ENCODE assay signal across 11 cellular contexts in the genomic region with DNA sequence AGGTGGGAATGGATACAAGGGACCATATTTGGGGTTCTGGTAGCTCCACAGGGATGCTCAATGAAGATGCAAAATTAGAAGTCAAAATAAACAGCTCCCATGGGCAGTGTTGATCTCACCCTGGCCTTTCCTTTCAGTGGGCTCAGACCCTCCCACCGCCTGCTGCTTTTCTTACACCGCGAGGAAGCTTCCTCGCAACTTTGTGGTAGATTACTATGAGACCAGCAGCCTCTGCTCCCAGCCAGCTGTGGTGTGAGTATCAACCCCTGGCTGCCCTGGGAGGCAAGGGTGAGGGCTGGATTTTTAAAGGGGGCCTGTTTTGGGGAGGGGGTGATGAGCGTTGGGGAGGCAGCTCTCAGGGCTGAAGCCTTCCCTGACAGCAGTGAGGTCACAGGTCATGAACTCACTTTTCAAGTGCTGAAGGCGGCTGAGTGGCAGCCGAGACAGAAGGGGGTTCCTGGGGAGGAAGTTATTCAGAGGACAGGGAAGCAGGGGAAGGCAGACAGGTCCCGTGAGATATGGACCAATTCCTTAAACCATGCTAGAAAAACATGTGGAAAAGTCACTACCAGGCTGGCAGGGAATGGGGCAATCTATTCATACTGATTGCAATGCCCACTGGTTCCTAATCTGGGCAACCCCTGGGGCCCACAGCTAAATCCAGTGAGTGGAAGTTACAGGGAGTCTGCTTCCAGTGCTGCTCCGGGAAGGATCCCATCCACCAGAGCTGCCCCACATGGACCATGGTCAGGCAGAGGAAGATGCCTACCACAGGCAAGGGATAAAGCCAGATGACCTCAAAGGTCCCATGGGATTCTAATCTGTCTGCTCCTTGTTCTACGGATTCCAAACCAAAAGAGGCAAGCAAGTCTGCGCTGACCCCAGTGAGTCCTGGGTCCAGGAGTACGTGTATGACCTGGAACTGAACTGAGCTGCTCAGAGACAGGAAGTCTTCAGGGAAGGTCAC. TPM values are rescaled to one million over a fixed set of nuclear protein-coding genes. Genes with fewer than 3 reads are reported as not detected.
DNase-seq lines count a peak whose midpoint lies in the region; ATAC-seq and TF ChIP-seq lines count a peak whose summit lies in the region.
"Not testable (repeated sequence)": the region's sequence is repeated elsewhere in the genome, so short reads cannot be mapped to it uniquely, and the experiment has no call there.
"Had no signal": no experiment of that assay in that cellular context is flagged by ENCODE, and none has a peak within 500 bp of the region (broad histone marks: within the 10 kb centered on the region; RNA-seq: fewer than 3 reads in every experiment).

No MANE protein-coding gene starts in this region.

- intact Hi-C loops in dendritic cell treated with granulocyte-macrophage colony-stimulating factor and Interleukin-4, amounts not matched to agents 40 ng/mL and 50 ng/mL, for 4 days (cut with micrococcal nuclease): loop anchor here (5.0 kb wide), 1 partner anchor 275 kb away; a partner anchor contains a TSS
- intact Hi-C loops in right lobe of liver (cut with DNase I): not testable (repeated sequence)

- not testable (repeated sequence) for H3K79me2 ChIP-seq in GM23338 (replicated peaks; ENCODE audit: insufficient read depth); neural progenitor cell (ENCODE audit: low read depth)

- not testable (repeated sequence) for H3K4me2 ChIP-seq in GM23338, neural progenitor cell

- H3K4me3 ChIP-seq in GM23338, right lobe of liver, neural progenitor cell: not testable (repeated sequence)

- not testable (repeated sequence) for H3K27me3 Mint-ChIP-seq in GM23338 (ENCODE audit: insufficient read depth, low read depth, poor library complexity); activated CD8-positive, alpha-beta memory T cell treated with anti-CD3 and anti-CD28 coated beads, Interleukin-2, amount 10 ng/mL, durations not matched to agents 7 days and 5 days; dendritic cell treated with granulocyte-macrophage colony-stimulating factor and Interleukin-4, amounts not matched to agents 40 ng/mL and 50 ng/mL, for 4 days; neural progenitor cell (ENCODE audit: insufficient read depth, low read depth)
- peaks cover 50% of the 10 kb centered on the region for H3K27me3 Mint-ChIP-seq in type B pancreatic cell

- ATAC-seq in GM23338 (peak; percentile 33; the same call in 2 of the 3 replicates), right lobe of liver (peak; percentile 15 to 58 (median 44))
- ATAC-seq in activated CD8-positive, alpha-beta memory T cell treated with anti-CD3 and anti-CD28 coated beads, Interleukin-2, amount 10 ng/mL, durations not matched to agents 7 days and 5 days: peak; percentile 16

- TF ChIP-seq CTCF in GM23338 (conservative IDR thresholded peaks at IDR 0.05; ENCODE audit: low read depth in 2 of 2); right lobe of liver (IDR thresholded peaks at IDR 0.05); neural progenitor cell (IDR thresholded peaks at IDR 0.05); type B pancreatic cell (conservative IDR thresholded peaks at IDR 0.05): not testable (repeated sequence)

- TF ChIP-seq POLR2A in right lobe of liver (IDR thresholded peaks at IDR 0.05): not testable (repeated sequence)

- DNase-seq in CD1c-positive myeloid dendritic cell (ENCODE audit: extremely low spot score): peak; percentile 89
- DNase-seq in GM23338 (ENCODE audit: low spot score); activated CD8-positive, alpha-beta memory T cell treated with anti-CD3 and anti-CD28 coated beads, Interleukin-2, amount 10 ng/mL, durations not matched to agents 7 days and 5 days; right lobe of liver; neural progenitor cell (ENCODE audit: low spot score): not testable (repeated sequence)
- DNase-seq in NK-92 treated with Interleukin-12 subunit alpha and Interleukin-12 subunit beta, amount 100 ng/mL, for 24 hours (lab: John Stamatoyannopoulos, UW): peak; percentile 40
- peak; percentile 42 for DNase-seq in type B pancreatic cell (ENCODE audit: extremely low spot score, unreplicated experiment)

- not testable (repeated sequence) for H3K4me1 ChIP-seq in GM23338 (ENCODE audit: insufficient read depth); right lobe of liver; neural progenitor cell

- CTCF ChIA-PET in activated CD8-positive, alpha-beta memory T cell treated with anti-CD3 and anti-CD28 coated beads, Interleukin-2, amount 10 ng/mL, durations not matched to agents 7 days and 5 days (lab: Charles Lee): interaction anchor here (0.6 to 1.9 kb wide), 2 partner anchors 10 to 26 kb away, joined by 3 to 7 read pairs; no protein-coding TSS in a partner anchor

- H3K9me3 ChIP-seq in right lobe of liver; neural progenitor cell (ENCODE audit: low read depth): not testable (repeated sequence)

- not testable (repeated sequence) for H3K27ac ChIP-seq in GM23338 (ENCODE audit: low read depth); right lobe of liver; neural progenitor cell

- not testable (repeated sequence) for H3K36me3 Mint-ChIP-seq in GM23338 (ENCODE audit: low read depth); activated CD8-positive, alpha-beta memory T cell treated with anti-CD3 and anti-CD28 coated beads, Interleukin-2, amount 10 ng/mL, durations not matched to agents 7 days and 5 days; dendritic cell treated with granulocyte-macrophage colony-stimulating factor and Interleukin-4, amounts not matched to agents 40 ng/mL and 50 ng/mL, for 4 days (ENCODE audit: low read depth); neural progenitor cell; type B pancreatic cell

- H3K27me3 ChIP-seq in GM23338 (ENCODE audit: insufficient read depth); right lobe of liver; neural progenitor cell: not testable (repeated sequence)

- not testable (repeated sequence) for H3K9ac ChIP-seq in neural progenitor cell

- H3K27ac Mint-ChIP-seq in GM23338, type B pancreatic cell: not testable (repeated sequence)
- H3K27ac Mint-ChIP-seq in activated CD8-positive, alpha-beta memory T cell treated with anti-CD3 and anti-CD28 coated beads, Interleukin-2, amount 10 ng/mL, durations not matched to agents 7 days and 5 days: peak overlapping the region; percentile 76
- H3K27ac Mint-ChIP-seq in dendritic cell treated with granulocyte-macrophage colony-stimulating factor and Interleukin-4, amounts not matched to agents 40 ng/mL and 50 ng/mL, for 4 days: peak overlapping the region; percentile 82
- peak overlapping the region; percentile 93 for H3K27ac Mint-ChIP-seq in neural progenitor cell

- 63% methylated on average over 5 of the region's 12 CpGs for WGBS in right lobe of liver (ENCODE audit: insufficient coverage, low coverage, low lambda C conversion rate, missing lambda C conversion rate)

- H3K36me3 ChIP-seq in GM23338 (ENCODE audit: insufficient read depth); right lobe of liver; neural progenitor cell: not testable (repeated sequence)

- H2AFZ ChIP-seq in GM23338; neural progenitor cell (replicated peaks): not testable (repeated sequence)

- H3K4me1 Mint-ChIP-seq in GM23338 (peaks cover 10% of the 10 kb centered on the region; the same call in 2 of the 3 replicates), neural progenitor cell (peaks cover 13% of the 10 kb centered on the region)
- peaks cover 60% of the 10 kb centered on the region for H3K4me1 Mint-ChIP-seq in activated CD8-positive, alpha-beta memory T cell treated with anti-CD3 and anti-CD28 coated beads, Interleukin-2, amount 10 ng/mL, durations not matched to agents 7 days and 5 days
- peaks cover 73% of the 10 kb centered on the region for H3K4me1 Mint-ChIP-seq in dendritic cell treated with granulocyte-macrophage colony-stimulating factor and Interleukin-4, amounts not matched to agents 40 ng/mL and 50 ng/mL, for 4 days (ENCODE audit: low read depth)
- H3K4me1 Mint-ChIP-seq in type B pancreatic cell (ENCODE audit: unreplicated experiment): not testable (repeated sequence)

- not testable (repeated sequence) for H3K9me2 ChIP-seq in GM23338 (ENCODE audit: insufficient read depth)

- H3F3A ChIP-seq in GM23338 (replicated peaks; ENCODE audit: low read depth); neural progenitor cell (ENCODE audit: low read depth): not testable (repeated sequence)

- H3K4me3 Mint-ChIP-seq in GM23338, type B pancreatic cell: not testable (repeated sequence)
- peak overlapping the region; percentile 42 for H3K4me3 Mint-ChIP-seq in activated CD8-positive, alpha-beta memory T cell treated with anti-CD3 and anti-CD28 coated beads, Interleukin-2, amount 10 ng/mL, durations not matched to agents 7 days and 5 days
- peak overlapping the region; percentile 62 for H3K4me3 Mint-ChIP-seq in dendritic cell treated with granulocyte-macrophage colony-stimulating factor and Interleukin-4, amounts not matched to agents 40 ng/mL and 50 ng/mL, for 4 days
- peak overlapping the region; percentile 17 for H3K4me3 Mint-ChIP-seq in neural progenitor cell

- not testable (repeated sequence) for H3K9me3 Mint-ChIP-seq in GM23338; activated CD8-positive, alpha-beta memory T cell treated with anti-CD3 and anti-CD28 coated beads, Interleukin-2, amount 10 ng/mL, durations not matched to agents 7 days and 5 days (ENCODE audit: low read depth); dendritic cell treated with granulocyte-macrophage colony-stimulating factor and Interleukin-4, amounts not matched to agents 40 ng/mL and 50 ng/mL, for 4 days; neural progenitor cell; type B pancreatic cell

- not testable (repeated sequence) for H4K20me1 ChIP-seq in GM23338 (replicated peaks; ENCODE audit: insufficient read depth); neural progenitor cell (ENCODE audit: low read depth)

RNA-seq across cellular contexts. Expression of a gene that starts 1.1 kb away (rescaled TPM):
- not detected in 2 replicates for total RNA-seq in GM23338 (2014; rRNA removed; shearing (Covaris generic))
- polyA plus RNA-seq in GM23338 (2016; fragmentation: Nextera tagmentation; extraction: Ambion mirVana): not detected in 2 replicates
- 10 to 100 TPM; 22.8 to 56.5 TPM for total RNA-seq in activated CD8-positive, alpha-beta memory T cell treated with anti-CD3 and anti-CD28 coated beads, Interleukin-2, amount 10 ng/mL, durations not matched to agents 7 days and 5 days
- 1 to 10 TPM in 2 of 6 experiments, under 1 TPM in 2, not detected in 2; 0.44 to 2.5 (median 1.5) TPM for total RNA-seq in right lobe of liver
- not detected in 2 replicates for total RNA-seq in neural progenitor cell (ENCODE audit: low replicate concordance)
- 0.45 TPM in 1 of 2 replicates, not detected in the other for total RNA-seq in type B pancreatic cell (ENCODE audit: low replicate concordance)
- polyA plus RNA-seq: A549; CD4-positive, alpha-beta memory T cell had no signal

RNA-seq across cellular contexts. Expression of a gene that starts 15.4 kb away (rescaled TPM):
- total RNA-seq in GM23338 (2014; rRNA removed; shearing (Covaris generic)): not detected in 2 replicates
- polyA plus RNA-seq in GM23338 (2016; fragmentation: Nextera tagmentation; extraction: Ambion mirVana): 0.59 and 0.70 TPM in 2 replicates
- total RNA-seq in activated CD8-positive, alpha-beta memory T cell treated with anti-CD3 and anti-CD28 coated beads, Interleukin-2, amount 10 ng/mL, durations not matched to agents 7 days and 5 days: 10 to 100 TPM; 10.5 to 35.6 TPM
- 1 to 10 TPM in 1 of 6 experiments, under 1 TPM in 1, not detected in 4; 0.81 to 2.8 TPM for total RNA-seq in right lobe of liver
- total RNA-seq in neural progenitor cell (ENCODE audit: low replicate concordance): 1.2 and 2.9 TPM in 2 replicates
- 0.41 TPM in 1 of 2 replicates, not detected in the other for total RNA-seq in type B pancreatic cell (ENCODE audit: low replicate concordance)
- polyA plus RNA-seq: A549; CD4-positive, alpha-beta memory T cell had no signal

RNA-seq across cellular contexts. Expression of a gene that starts 35.5 kb away (rescaled TPM):
- total RNA-seq in GM23338 (2014; rRNA removed; shearing (Covaris generic)): 0.54 and 1.3 TPM in 2 replicates
- polyA plus RNA-seq in GM23338 (2016; fragmentation: Nextera tagmentation; extraction: Ambion mirVana): 0.80 and 0.95 TPM in 2 replicates
- 1 to 10 TPM; 5.8 to 9.9 TPM for total RNA-seq in activated CD8-positive, alpha-beta memory T cell treated with anti-CD3 and anti-CD28 coated beads, Interleukin-2, amount 10 ng/mL, durations not matched to agents 7 days and 5 days
- total RNA-seq in right lobe of liver: 1 to 10 TPM in 4 of 6 experiments, not detected in 2; 2.4 to 6.5 (median 3.7) TPM
- 3.3 TPM in 1 of 2 replicates, not detected in the other for total RNA-seq in neural progenitor cell (ENCODE audit: low replicate concordance)
- 14.5 and 18.0 TPM in 2 replicates for total RNA-seq in type B pancreatic cell (ENCODE audit: low replicate concordance)
- polyA plus RNA-seq: CD4-positive, alpha-beta memory T cell; K562 had no signal

RNA-seq across cellular contexts. Expression of a gene that starts 52.4 kb away (rescaled TPM):
- total RNA-seq in GM23338 (2014; rRNA removed; shearing (Covaris generic)): 0.62 TPM in 1 of 2 replicates, not detected in the other
- 0.11 TPM in 1 of 2 replicates, not detected in the other for polyA plus RNA-seq in GM23338 (2016; fragmentation: Nextera tagmentation; extraction: Ambion mirVana)
- 1 to 10 TPM in 1 of 2 experiments, under 1 TPM in 1; 0.45 to 1.1 TPM for total RNA-seq in activated CD8-positive, alpha-beta memory T cell treated with anti-CD3 and anti-CD28 coated beads, Interleukin-2, amount 10 ng/mL, durations not matched to agents 7 days and 5 days
- total RNA-seq in right lobe of liver: under 1 TPM in 3 of 6 experiments, not detected in 3; 0.19 to 0.53 (median 0.24) TPM
- 0.22 TPM in 1 of 2 replicates, not detected in the other for total RNA-seq in neural progenitor cell (ENCODE audit: low replicate concordance)
- total RNA-seq in type B pancreatic cell (ENCODE audit: low replicate concordance): 0.24 TPM in 2 replicates
- total RNA-seq: K562 had no signal
- polyA plus RNA-seq: CD4-positive, alpha-beta memory T cell; K562 had no signal

Comparison
In these comparisons a context has a peak if more than half of its experiments do, and no peak if none do; other contexts are left out.
1. RNA of a gene that starts 1.1 kb away (total RNA-seq): 22.8 to 56.5 TPM in activated CD8-positive, alpha-beta memory T cell treated with anti-CD3 and anti-CD28 coated beads, Interleukin-2, amount 10 ng/mL, durations not matched to agents 7 days and 5 days; 0.44 to 2.5 TPM in right lobe of liver, 0.45 TPM in type B pancreatic cell, not detected in GM23338 and not detected in neural progenitor cell; every median in the first group is over 4 times any median in the second.
2. Peak in every context shown above with its lines, with median percentiles within 50 percentile points of each other: ATAC-seq.